1 cellular context compared by ENCODE assay signal in the genomic region with DNA sequence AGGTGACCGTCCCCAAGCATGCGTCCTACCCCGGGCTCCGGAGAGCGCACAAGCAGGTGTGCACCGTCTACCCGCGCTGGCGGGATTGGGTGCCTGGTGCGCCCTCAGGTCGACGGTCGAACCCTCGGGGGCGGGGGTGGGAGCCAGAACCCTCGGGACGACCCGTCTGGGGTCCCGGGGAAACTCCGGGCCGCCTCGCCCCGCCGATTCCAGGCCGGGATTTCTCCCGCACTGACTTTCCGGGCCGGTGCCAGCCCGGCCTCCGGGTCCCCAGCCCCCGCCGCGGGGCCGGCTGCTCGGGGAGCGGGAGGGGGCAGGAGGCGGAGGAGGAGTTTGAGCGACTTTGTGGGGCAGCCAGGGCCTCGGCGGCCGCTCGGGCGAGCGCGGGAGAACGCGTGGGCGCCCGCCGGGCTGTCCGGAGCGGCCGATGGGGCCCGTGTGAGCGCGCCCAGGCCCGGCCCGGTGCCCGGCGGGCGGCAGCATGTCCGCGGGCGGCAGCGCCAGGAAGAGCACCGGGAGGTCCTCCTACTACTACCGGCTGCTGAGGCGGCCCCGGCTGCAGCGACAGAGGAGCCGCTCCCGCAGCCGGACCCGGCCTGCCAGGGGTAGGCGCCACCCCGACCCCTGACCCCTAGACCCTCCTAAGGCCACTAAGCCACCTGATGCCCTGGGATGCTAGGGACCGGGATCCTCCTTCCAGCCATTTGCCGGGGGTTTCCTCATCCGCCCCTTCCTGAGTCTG.
A peak's percentile ranks its signal among the peaks of the same experiment; 100 is the strongest.
TF ChIP-seq lines count a peak whose summit lies in the region.

Gene DAB2IP, plus strand, starts transcription at position 340 of the 742 bp plus-strand sequence. Its CDS starts 142 bp downstream, at position 482.

TF ChIP-seq in HEK293, 187 proteins besides CTCF, POLR2A, EP300 and RAD21 (continued from another document and continues in another):
- TF ChIP-seq ZNF248 (tag by site-specific recombination; IDR thresholded peaks at IDR 0.05) (no peak), ZNF501 (tag by site-specific recombination; IDR thresholded peaks at IDR 0.05) (peak; percentile 40; the same call in 1 of the 2 replicates), GLIS2 (tag by site-specific recombination; IDR thresholded peaks at IDR 0.05) (no peak), ZSCAN16 (tag by site-specific recombination; IDR thresholded peaks at IDR 0.05) (no peak), ZFHX2 (tag by site-specific recombination; conservative IDR thresholded peaks at IDR 0.05) (peak; percentile 70), ZNF555 (tag by site-specific recombination; conservative IDR thresholded peaks at IDR 0.05) (no peak), ZNF132 (tag by site-specific recombination; IDR thresholded peaks at IDR 0.05; ENCODE audit: borderline replicate concordance) (no peak), YY1 (tag by site-specific recombination; IDR thresholded peaks at IDR 0.05) (no peak), ZNF692 (tag by site-specific recombination; IDR thresholded peaks at IDR 0.05) (peak; percentile 80), ZNF521 (tag by site-specific recombination; IDR thresholded peaks at IDR 0.05) (no peak), ZNF146 (tag by site-specific recombination; IDR thresholded peaks at IDR 0.05) (no peak), GLI2 (tag by site-specific recombination; IDR thresholded peaks at IDR 0.05; ENCODE audit: borderline replicate concordance, low read depth) (no peak), PRDM6 (tag by site-specific recombination; IDR thresholded peaks at IDR 0.05) (no peak), ZNF510 (tag by site-specific recombination; IDR thresholded peaks at IDR 0.05; ENCODE audit: insufficient replicate concordance) (no peak), ZNF416 (tag by site-specific recombination; IDR thresholded peaks at IDR 0.05) (no peak), OVOL3 (tag by site-specific recombination; IDR thresholded peaks at IDR 0.05) (no peak), HOXD13 (CRISPR knock-in tag; IDR thresholded peaks at IDR 0.05; ENCODE audit: borderline replicate concordance) (no peak), ZNF621 (tag by site-specific recombination; IDR thresholded peaks at IDR 0.05) (no peak), ZBTB21 (tag by site-specific recombination; IDR thresholded peaks at IDR 0.05) (no peak), ZNF561 (tag by site-specific recombination; IDR thresholded peaks at IDR 0.05; ENCODE audit: borderline replicate concordance) (peak; percentile 34; the same call in 1 of the 2 replicates), ZNF155 (tag by site-specific recombination; IDR thresholded peaks at IDR 0.05) (no peak), ZNF37A (tag by site-specific recombination; IDR thresholded peaks at IDR 0.05) (no peak), OSR2 (tag by site-specific recombination; IDR thresholded peaks at IDR 0.05) (no peak), PATZ1 (tag by site-specific recombination; IDR thresholded peaks at IDR 0.05) (peak; percentile 82), ZSCAN23 (tag by site-specific recombination; IDR thresholded peaks at IDR 0.05) (no peak), SP7 (tag by site-specific recombination; IDR thresholded peaks at IDR 0.05) (peak; percentile 50; the same call in 1 of the 2 replicates), ZNF777 (tag by site-specific recombination; IDR thresholded peaks at IDR 0.05; ENCODE audit: borderline replicate concordance) (peak; percentile 88), ZSCAN4 (tag by site-specific recombination; IDR thresholded peaks at IDR 0.05) (no peak), PRDM1 (tag by site-specific recombination; IDR thresholded peaks at IDR 0.05) (no peak), ZNF624 (tag by site-specific recombination; IDR thresholded peaks at IDR 0.05) (no peak), WT1 (tag by site-specific recombination; IDR thresholded peaks at IDR 0.05) (peak; percentile 20; the same call in 1 of the 2 replicates), ZNF23 (tag by site-specific recombination; IDR thresholded peaks at IDR 0.05; ENCODE audit: borderline replicate concordance) (no peak), MEIS1 (CRISPR knock-in tag; IDR thresholded peaks at IDR 0.05; ENCODE audit: borderline replicate concordance) (no peak), ZNF670 (tag by site-specific recombination; IDR thresholded peaks at IDR 0.05; ENCODE audit: low read depth) (no peak)
- TF ChIP-seq, protein P1, sequence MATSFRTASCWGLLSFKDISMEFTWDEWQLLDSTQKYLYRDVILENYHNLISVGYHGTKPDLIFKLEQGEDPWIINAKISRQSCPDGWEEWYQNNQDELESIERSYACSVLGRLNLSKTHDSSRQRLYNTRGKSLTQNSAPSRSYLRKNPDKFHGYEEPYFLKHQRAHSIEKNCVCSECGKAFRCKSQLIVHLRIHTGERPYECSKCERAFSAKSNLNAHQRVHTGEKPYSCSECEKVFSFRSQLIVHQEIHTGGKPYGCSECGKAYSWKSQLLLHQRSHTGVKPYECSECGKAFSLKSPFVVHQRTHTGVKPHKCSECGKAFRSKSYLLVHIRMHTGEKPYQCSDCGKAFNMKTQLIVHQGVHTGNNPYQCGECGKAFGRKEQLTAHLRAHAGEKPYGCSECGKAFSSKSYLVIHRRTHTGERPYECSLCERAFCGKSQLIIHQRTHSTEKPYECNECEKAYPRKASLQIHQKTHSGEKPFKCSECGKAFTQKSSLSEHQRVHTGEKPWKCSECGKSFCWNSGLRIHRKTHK (tag by site-specific recombination; IDR thresholded peaks at IDR 0.05) = no peak
- TF ChIP-seq, protein P2, sequence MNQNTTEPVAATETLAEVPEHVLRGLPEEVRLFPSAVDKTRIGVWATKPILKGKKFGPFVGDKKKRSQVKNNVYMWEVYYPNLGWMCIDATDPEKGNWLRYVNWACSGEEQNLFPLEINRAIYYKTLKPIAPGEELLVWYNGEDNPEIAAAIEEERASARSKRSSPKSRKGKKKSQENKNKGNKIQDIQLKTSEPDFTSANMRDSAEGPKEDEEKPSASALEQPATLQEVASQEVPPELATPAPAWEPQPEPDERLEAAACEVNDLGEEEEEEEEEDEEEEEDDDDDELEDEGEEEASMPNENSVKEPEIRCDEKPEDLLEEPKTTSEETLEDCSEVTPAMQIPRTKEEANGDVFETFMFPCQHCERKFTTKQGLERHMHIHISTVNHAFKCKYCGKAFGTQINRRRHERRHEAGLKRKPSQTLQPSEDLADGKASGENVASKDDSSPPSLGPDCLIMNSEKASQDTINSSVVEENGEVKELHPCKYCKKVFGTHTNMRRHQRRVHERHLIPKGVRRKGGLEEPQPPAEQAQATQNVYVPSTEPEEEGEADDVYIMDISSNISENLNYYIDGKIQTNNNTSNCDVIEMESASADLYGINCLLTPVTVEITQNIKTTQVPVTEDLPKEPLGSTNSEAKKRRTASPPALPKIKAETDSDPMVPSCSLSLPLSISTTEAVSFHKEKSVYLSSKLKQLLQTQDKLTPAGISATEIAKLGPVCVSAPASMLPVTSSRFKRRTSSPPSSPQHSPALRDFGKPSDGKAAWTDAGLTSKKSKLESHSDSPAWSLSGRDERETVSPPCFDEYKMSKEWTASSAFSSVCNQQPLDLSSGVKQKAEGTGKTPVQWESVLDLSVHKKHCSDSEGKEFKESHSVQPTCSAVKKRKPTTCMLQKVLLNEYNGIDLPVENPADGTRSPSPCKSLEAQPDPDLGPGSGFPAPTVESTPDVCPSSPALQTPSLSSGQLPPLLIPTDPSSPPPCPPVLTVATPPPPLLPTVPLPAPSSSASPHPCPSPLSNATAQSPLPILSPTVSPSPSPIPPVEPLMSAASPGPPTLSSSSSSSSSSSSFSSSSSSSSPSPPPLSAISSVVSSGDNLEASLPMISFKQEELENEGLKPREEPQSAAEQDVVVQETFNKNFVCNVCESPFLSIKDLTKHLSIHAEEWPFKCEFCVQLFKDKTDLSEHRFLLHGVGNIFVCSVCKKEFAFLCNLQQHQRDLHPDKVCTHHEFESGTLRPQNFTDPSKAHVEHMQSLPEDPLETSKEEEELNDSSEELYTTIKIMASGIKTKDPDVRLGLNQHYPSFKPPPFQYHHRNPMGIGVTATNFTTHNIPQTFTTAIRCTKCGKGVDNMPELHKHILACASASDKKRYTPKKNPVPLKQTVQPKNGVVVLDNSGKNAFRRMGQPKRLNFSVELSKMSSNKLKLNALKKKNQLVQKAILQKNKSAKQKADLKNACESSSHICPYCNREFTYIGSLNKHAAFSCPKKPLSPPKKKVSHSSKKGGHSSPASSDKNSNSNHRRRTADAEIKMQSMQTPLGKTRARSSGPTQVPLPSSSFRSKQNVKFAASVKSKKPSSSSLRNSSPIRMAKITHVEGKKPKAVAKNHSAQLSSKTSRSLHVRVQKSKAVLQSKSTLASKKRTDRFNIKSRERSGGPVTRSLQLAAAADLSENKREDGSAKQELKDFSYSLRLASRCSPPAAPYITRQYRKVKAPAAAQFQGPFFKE (tag by site-specific recombination; IDR thresholded peaks at IDR 0.05; ENCODE audit: borderline replicate concordance) = no peak
- TF ChIP-seq, protein P3, sequence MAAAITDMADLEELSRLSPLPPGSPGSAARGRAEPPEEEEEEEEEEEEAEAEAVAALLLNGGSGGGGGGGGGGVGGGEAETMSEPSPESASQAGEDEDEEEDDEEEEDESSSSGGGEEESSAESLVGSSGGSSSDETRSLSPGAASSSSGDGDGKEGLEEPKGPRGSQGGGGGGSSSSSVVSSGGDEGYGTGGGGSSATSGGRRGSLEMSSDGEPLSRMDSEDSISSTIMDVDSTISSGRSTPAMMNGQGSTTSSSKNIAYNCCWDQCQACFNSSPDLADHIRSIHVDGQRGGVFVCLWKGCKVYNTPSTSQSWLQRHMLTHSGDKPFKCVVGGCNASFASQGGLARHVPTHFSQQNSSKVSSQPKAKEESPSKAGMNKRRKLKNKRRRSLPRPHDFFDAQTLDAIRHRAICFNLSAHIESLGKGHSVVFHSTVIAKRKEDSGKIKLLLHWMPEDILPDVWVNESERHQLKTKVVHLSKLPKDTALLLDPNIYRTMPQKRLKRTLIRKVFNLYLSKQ (tag by site-specific recombination; IDR thresholded peaks at IDR 0.05; ENCODE audit: borderline replicate concordance) = no peak
- TF ChIP-seq, protein P4, sequence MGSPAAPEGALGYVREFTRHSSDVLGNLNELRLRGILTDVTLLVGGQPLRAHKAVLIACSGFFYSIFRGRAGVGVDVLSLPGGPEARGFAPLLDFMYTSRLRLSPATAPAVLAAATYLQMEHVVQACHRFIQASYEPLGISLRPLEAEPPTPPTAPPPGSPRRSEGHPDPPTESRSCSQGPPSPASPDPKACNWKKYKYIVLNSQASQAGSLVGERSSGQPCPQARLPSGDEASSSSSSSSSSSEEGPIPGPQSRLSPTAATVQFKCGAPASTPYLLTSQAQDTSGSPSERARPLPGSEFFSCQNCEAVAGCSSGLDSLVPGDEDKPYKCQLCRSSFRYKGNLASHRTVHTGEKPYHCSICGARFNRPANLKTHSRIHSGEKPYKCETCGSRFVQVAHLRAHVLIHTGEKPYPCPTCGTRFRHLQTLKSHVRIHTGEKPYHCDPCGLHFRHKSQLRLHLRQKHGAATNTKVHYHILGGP (tag by site-specific recombination; IDR thresholded peaks at IDR 0.05) = no peak
- TF ChIP-seq, protein P5, sequence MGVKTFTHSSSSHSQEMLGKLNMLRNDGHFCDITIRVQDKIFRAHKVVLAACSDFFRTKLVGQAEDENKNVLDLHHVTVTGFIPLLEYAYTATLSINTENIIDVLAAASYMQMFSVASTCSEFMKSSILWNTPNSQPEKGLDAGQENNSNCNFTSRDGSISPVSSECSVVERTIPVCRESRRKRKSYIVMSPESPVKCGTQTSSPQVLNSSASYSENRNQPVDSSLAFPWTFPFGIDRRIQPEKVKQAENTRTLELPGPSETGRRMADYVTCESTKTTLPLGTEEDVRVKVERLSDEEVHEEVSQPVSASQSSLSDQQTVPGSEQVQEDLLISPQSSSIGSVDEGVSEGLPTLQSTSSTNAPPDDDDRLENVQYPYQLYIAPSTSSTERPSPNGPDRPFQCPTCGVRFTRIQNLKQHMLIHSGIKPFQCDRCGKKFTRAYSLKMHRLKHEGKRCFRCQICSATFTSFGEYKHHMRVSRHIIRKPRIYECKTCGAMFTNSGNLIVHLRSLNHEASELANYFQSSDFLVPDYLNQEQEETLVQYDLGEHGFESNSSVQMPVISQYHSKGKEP (tag by site-specific recombination; IDR thresholded peaks at IDR 0.05) = no peak
